ENCODE assay signal across 12 cellular contexts in the genomic region with DNA sequence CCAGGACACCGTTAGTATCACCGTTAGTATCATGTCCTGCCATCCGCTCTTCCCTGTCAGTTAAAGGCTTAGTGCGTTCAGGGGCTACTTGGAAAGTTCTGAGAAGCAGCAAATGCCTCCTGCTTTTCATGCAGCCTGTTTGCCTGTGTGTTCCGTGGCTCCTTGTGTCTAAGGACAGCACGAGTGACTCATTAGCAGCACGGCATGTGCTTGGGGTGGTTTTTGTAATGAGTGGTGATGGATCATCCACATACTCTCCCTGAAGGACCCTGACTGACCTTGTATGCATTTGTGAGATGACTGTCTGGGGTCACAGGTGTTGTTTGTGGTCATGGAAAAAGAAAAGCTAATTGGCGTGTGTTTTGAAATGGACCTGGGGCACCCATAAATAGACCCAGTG.
A peak's percentile ranks its signal among the peaks of the same experiment; 100 is the strongest.
DNase-seq lines count a peak whose midpoint lies in the region; ATAC-seq and TF ChIP-seq lines count a peak whose summit lies in the region.
"Had no signal": no experiment of that assay in that cellular context is flagged by ENCODE, and none has a peak within 500 bp of the region (broad histone marks: within the 10 kb centered on the region; RNA-seq: fewer than 3 reads in every experiment).

No MANE protein-coding gene starts in this region.

- peaks cover 0 to 3% (median 0%) of the 10 kb centered on the region in 5 donors for H3K9me3 Mint-ChIP-seq in CD8-positive, alpha-beta memory T cell
- H3K9me3 Mint-ChIP-seq: activated T-helper 2 cell treated with anti-CD3 and anti-CD28 coated beads, Interferon-gamma antibody, Interleukin-2, Interleukin-4, amounts not matched to agents 10 μg/mL and 5 μg/mL and 100 μg/mL, durations not matched to agents 14 hours and 24 hours and 36 hours; IgD-negative memory B cell had no signal

- POLR2A ChIA-PET in CD8-positive, alpha-beta memory T cell (lab: Charles Lee) = no interaction called here

- CTCF ChIA-PET in CD8-positive, alpha-beta memory T cell (lab: Charles Lee) = no interaction called here

- H3K9me3 ChIP-seq in adrenal gland (replicated peaks in 1 of 3) = no peaks in the 10 kb centered on the region
- H3K9me3 ChIP-seq in CD8-positive, alpha-beta memory T cell (ENCODE audit: low read length) = no peaks in the 10 kb centered on the region

- no peaks in the 10 kb centered on the region for H3K27me3 ChIP-seq in adrenal gland
- H3K27me3 ChIP-seq in rectal smooth muscle tissue (ENCODE audit: control insufficient read depth, insufficient read depth, low read length) = no peaks in the 10 kb centered on the region
- H3K27me3 ChIP-seq in CD8-positive, alpha-beta memory T cell (ENCODE audit: insufficient read depth, low read length, poor library complexity, severe bottlenecking) = no peaks in the 10 kb centered on the region

- WGBS in adrenal gland, 4 donors = 40 to 53% (median 49%) methylated on average over 6 to 8 of the region's 8 CpGs

- no peak overlapping the region for H3K9ac ChIP-seq in rectal smooth muscle tissue (ENCODE audit: low read length)

- H3K27ac ChIP-seq in adrenal gland = peak overlapping the region; percentile 3 to 84 (median 63)
- peak overlapping the region; percentile 27 for H3K27ac ChIP-seq in rectal smooth muscle tissue (ENCODE audit: low read depth, low read length)
- no peak overlapping the region for H3K27ac ChIP-seq in CD8-positive, alpha-beta memory T cell (ENCODE audit: low read depth, low read length)

- DNase-seq in Daoy (ENCODE audit: low read depth) (peak; percentile 73), adrenal gland (peak; percentile 62 to 89 (median 85)), Right ventricle myocardium superior (no peak), mesenteric fat pad (ENCODE audit: low spot score) (no peak)
- no peak for DNase-seq in CD8-positive, alpha-beta memory T cell
- DNase-seq: COR-L47, NCI-H526 had no signal

- no peaks in the 10 kb centered on the region for H3K27me3 Mint-ChIP-seq in CD8-positive, alpha-beta memory T cell

- ATAC-seq in Right ventricle myocardium superior (ENCODE audit: poor library complexity) (peak; percentile 79), GM19395 (IDR thresholded peaks at IDR 0.05; ENCODE audit: unreplicated experiment) (no peak)
- ATAC-seq in activated CD4-positive, CD25-positive, alpha-beta regulatory T cell treated with anti-CD3 and anti-CD28 coated beads, Interleukin-2, amount 50 U/mL, for 24 hours = no peak

- intact Hi-C loops in adrenal gland (cut with DNase I) (no loop called here), Right ventricle myocardium superior (cut with DNase I) (loop anchor here (10.0 kb wide), 4 partner anchors 66 to 294 kb away; no protein-coding TSS in a partner anchor)

- no peaks in the 10 kb centered on the region for H3K36me3 ChIP-seq in adrenal gland (replicated peaks in 1 of 2)
- H3K36me3 ChIP-seq in rectal smooth muscle tissue (ENCODE audit: control insufficient read depth, insufficient read depth, low read length) = no peaks in the 10 kb centered on the region
- H3K36me3 ChIP-seq in CD8-positive, alpha-beta memory T cell (ENCODE audit: insufficient read depth, low read length) = no peaks in the 10 kb centered on the region

- peak overlapping the region in 1 of 7 donors; percentile 54 for H3K4me3 Mint-ChIP-seq in CD8-positive, alpha-beta memory T cell
- H3K4me3 Mint-ChIP-seq: IgD-negative memory B cell had no signal

- H3K4me3 ChIP-seq in adrenal gland (no peak overlapping the region), rectal smooth muscle tissue (ENCODE audit: low read length) (no peak overlapping the region)
- no peak overlapping the region for H3K4me3 ChIP-seq in CD8-positive, alpha-beta memory T cell (ENCODE audit: low read length)

- no peaks in the 10 kb centered on the region for H3K4me1 Mint-ChIP-seq in CD8-positive, alpha-beta memory T cell
- H3K4me1 Mint-ChIP-seq: IgD-negative memory B cell had no signal

- H3K36me3 Mint-ChIP-seq in CD8-positive, alpha-beta memory T cell = no peaks in the 10 kb centered on the region
- H3K36me3 Mint-ChIP-seq: IgD-negative memory B cell had no signal

- no peak overlapping the region for H3K27ac Mint-ChIP-seq in CD8-positive, alpha-beta memory T cell
- H3K27ac Mint-ChIP-seq: activated T-helper 2 cell treated with anti-CD3 and anti-CD28 coated beads, Interferon-gamma antibody, Interleukin-2, Interleukin-4, amounts not matched to agents 10 μg/mL and 5 μg/mL and 100 μg/mL, durations not matched to agents 14 hours and 24 hours and 36 hours; IgD-negative memory B cell had no signal

- H3K4me1 ChIP-seq in adrenal gland (replicated peaks in 1 of 2) = peaks cover 12 to 48% of the 10 kb centered on the region in 2 donors
- peaks cover 27% of the 10 kb centered on the region for H3K4me1 ChIP-seq in rectal smooth muscle tissue (ENCODE audit: control insufficient read depth, insufficient read depth, low read length)
- no peaks in the 10 kb centered on the region for H3K4me1 ChIP-seq in CD8-positive, alpha-beta memory T cell (ENCODE audit: insufficient read depth, low read length)

- peak in 1 of 2 donors; percentile 69 for TF ChIP-seq POLR2A in adrenal gland (IDR thresholded peaks at IDR 0.05)

- no peak for TF ChIP-seq CTCF in adrenal gland (IDR thresholded peaks at IDR 0.05)

Comparison
In these comparisons a context has a peak if more than half of its experiments do, and no peak if none do; other contexts are left out.
1. DNase-seq: peak in Daoy (single experiment) and adrenal gland (7 of 7); none in Right ventricle myocardium superior (single experiment), mesenteric fat pad (single experiment) and CD8-positive, alpha-beta memory T cell (0 of 5).